ENCODE assay signal across 11 cellular contexts in the genomic region with DNA sequence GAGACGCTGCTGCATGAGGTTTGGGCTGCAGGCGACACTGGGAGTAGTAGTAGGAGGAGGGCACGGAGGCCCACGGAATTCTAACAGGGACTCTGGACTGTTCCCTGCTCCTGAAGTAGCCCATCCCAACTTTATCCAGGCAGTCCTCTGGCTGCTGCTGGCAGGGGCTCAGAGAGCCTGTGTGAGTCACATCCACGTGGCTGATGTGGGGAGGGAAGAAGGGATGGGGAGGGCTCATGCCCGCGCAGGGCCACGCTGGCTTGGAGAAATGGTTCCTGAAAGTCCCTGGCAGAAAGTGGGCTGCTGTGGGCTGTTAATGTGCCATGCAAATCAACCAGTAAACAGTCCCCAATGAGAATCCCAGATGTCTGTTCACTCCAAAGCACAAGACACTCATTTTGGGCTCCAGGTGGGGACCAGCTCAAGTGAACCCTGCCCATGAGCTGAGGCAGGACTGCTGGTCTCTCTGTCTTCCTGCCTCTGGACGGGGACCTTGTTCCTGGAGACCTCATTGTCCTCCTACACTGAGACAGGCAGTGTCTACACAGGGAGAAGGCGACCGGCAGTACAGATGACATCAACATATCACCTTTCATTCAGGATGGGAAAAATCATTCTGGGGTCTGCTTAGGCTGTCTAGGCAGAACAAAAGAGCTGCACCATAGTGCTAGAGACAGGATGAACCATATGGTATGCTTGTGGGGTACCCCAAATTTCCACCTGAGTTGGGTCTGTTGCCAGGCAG. TPM values are rescaled to one million over a fixed set of nuclear protein-coding genes. Genes with fewer than 3 reads are reported as not detected.
DNase-seq lines count a peak whose midpoint lies in the region; ATAC-seq and TF ChIP-seq lines count a peak whose summit lies in the region.
"Had no signal": no experiment of that assay in that cellular context is flagged by ENCODE, and none has a peak within 500 bp of the region (broad histone marks: within the 10 kb centered on the region; RNA-seq: fewer than 3 reads in every experiment).

No MANE protein-coding gene starts in this region.

- ATAC-seq in SK-N-SH treated with all-trans-retinoic acid at 6 μM for 48 hours (peak; percentile 98), omental fat pad (ENCODE audit: low FRiP score) (peak; percentile 95), HG03342 (IDR thresholded peaks at IDR 0.05; ENCODE audit: unreplicated experiment) (no peak)

- DNase-seq in Ammon's horn (ENCODE audit: low spot score): peak; percentile 88
- peak; percentile 88 for DNase-seq in globus pallidus (ENCODE audit: low spot score)
- peak; percentile 81 for DNase-seq in omental fat pad (ENCODE audit: low spot score)
- no peak for DNase-seq in Kasumi-1 (lab: John Stamatoyannopoulos, UW)
- DNase-seq in GM19238 (ENCODE audit: insufficient read length, low spot score): no peak
- DNase-seq in epidermal melanocyte (ENCODE audit: insufficient read length, low spot score): no peak
- DNase-seq: activated CD4-positive, alpha-beta T cell treated with anti-CD3 and anti-CD28 coated beads, Interleukin-2, amount 50 U/mL, for 1 hour; DND-41 had no signal

- no peak for TF ChIP-seq CTCF in omental fat pad (IDR thresholded peaks at IDR 0.05)

TF ChIP-seq in SK-N-SH treated with all-trans-retinoic acid at 6 μM for 48 hours, 23 proteins besides CTCF, POLR2A, EP300 and RAD21:
- TF ChIP-seq ZFP30 (CRISPR knock-in tag; IDR thresholded peaks at IDR 0.05): no peak
- TF ChIP-seq SNAI2 (CRISPR knock-in tag; IDR thresholded peaks at IDR 0.05): no peak
- no peak for TF ChIP-seq ARNTL (CRISPR knock-in tag; IDR thresholded peaks at IDR 0.05; ENCODE audit: borderline replicate concordance, low read depth)
- TF ChIP-seq, protein P1, sequence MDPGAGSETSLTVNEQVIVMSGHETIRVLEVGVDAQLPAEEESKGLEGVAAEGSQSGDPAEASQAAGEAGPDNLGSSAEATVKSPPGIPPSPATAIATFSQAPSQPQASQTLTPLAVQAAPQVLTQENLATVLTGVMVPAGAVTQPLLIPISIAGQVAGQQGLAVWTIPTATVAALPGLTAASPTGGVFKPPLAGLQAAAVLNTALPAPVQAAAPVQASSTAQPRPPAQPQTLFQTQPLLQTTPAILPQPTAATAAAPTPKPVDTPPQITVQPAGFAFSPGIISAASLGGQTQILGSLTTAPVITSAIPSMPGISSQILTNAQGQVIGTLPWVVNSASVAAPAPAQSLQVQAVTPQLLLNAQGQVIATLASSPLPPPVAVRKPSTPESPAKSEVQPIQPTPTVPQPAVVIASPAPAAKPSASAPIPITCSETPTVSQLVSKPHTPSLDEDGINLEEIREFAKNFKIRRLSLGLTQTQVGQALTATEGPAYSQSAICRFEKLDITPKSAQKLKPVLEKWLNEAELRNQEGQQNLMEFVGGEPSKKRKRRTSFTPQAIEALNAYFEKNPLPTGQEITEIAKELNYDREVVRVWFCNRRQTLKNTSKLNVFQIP (CRISPR knock-in tag; IDR thresholded peaks at IDR 0.05; ENCODE audit: borderline replicate concordance, low read depth): no peak
- no peak for TF ChIP-seq PPARA (CRISPR knock-in tag; IDR thresholded peaks at IDR 0.05; ENCODE audit: borderline replicate concordance)
- no peak for TF ChIP-seq ESRRG (CRISPR knock-in tag; IDR thresholded peaks at IDR 0.05)
- TF ChIP-seq BACH2 (CRISPR knock-in tag; IDR thresholded peaks at IDR 0.05; ENCODE audit: borderline replicate concordance): no peak
- TF ChIP-seq ISL1 (CRISPR knock-in tag; IDR thresholded peaks at IDR 0.05): no peak
- TF ChIP-seq TOX (CRISPR knock-in tag; IDR thresholded peaks at IDR 0.05; ENCODE audit: borderline replicate concordance): no peak
- no peak for TF ChIP-seq GLIS3 (CRISPR knock-in tag; IDR thresholded peaks at IDR 0.05)
- TF ChIP-seq ZNF8 (CRISPR knock-in tag; IDR thresholded peaks at IDR 0.05): no peak
- TF ChIP-seq ZNF70 (CRISPR knock-in tag; IDR thresholded peaks at IDR 0.05): no peak
TF ChIP-seq in SK-N-SH treated with all-trans-retinoic acid at 6 μM for 48 hours: peak in this region for 0.

RNA-seq across cellular contexts. Expression of a gene that starts 57.7 kb away (rescaled TPM):
- 100 to 1,000 TPM in 2 of 4 donors, 10 to 100 TPM in 2; 50.6 to 179 (median 90.4) TPM for total RNA-seq in omental fat pad
- total RNA-seq: osteocyte had no signal

Comparison
In these comparisons a context has a peak if more than half of its experiments do, and no peak if none do; other contexts are left out.
1. DNase-seq: peak in Ammon's horn (single experiment), globus pallidus (single experiment) and omental fat pad (single experiment); none in Kasumi-1 (0 of 2), GM19238 (single experiment) and epidermal melanocyte (single experiment).